Comparison of ENCODE assay signal across 8 cellular contexts in genomic region chr3:194344012-194344411, GRCh38. TPM values are rescaled to one million over a fixed set of nuclear protein-coding genes. Genes with fewer than 3 reads are reported as not detected.
DNase-seq lines count a peak whose midpoint lies in the region; ATAC-seq and TF ChIP-seq lines count a peak whose summit lies in the region.

No MANE protein-coding gene starts in this region.

- no peaks in the 10 kb centered on the region for H3K4me1 Mint-ChIP-seq in activated naive CD8-positive, alpha-beta T cell treated with anti-CD3 and anti-CD28 coated beads, Interleukin-2, amount 10 ng/mL, durations not matched to agents 7 days and 5 days

- no peak overlapping the region for H3K4me2 ChIP-seq in SU-DHL-6 (ENCODE audit: low read depth, low read length, poor library complexity, severe bottlenecking)

- H3K36me3 Mint-ChIP-seq in activated naive CD8-positive, alpha-beta T cell treated with anti-CD3 and anti-CD28 coated beads, Interleukin-2, amount 10 ng/mL, durations not matched to agents 7 days and 5 days, result no peaks in the 10 kb centered on the region

- H3K9me2 ChIP-seq in SU-DHL-6 (replicated peaks; ENCODE audit: insufficient read depth, low read length), result no peaks in the 10 kb centered on the region

- no peaks in the 10 kb centered on the region for H3K36me3 ChIP-seq in SU-DHL-6 (ENCODE audit: low read length)

- no peak for TF ChIP-seq EP300 in Ishikawa (IDR thresholded peaks at IDR 0.05; ENCODE audit: borderline replicate concordance)

- H3K9ac ChIP-seq in SU-DHL-6 (ENCODE audit: low read length), result no peak overlapping the region

- DNase-seq in NCI-H1417 (lab: John Stamatoyannopoulos, UW), result peak; percentile 25 to 32 (median 27)
- no peak for DNase-seq in NCI-H1417 treated with DMSO at 0.1 percent for 48 hours (lab: John Stamatoyannopoulos, UW)
- peak; percentile 72 for DNase-seq in activated naive CD8-positive, alpha-beta T cell treated with anti-CD3 and anti-CD28 coated beads, Interleukin-2, amount 10 ng/mL, durations not matched to agents 7 days and 5 days
- peak; percentile 85 for DNase-seq in left ventricle myocardium superior
- peak; percentile 91 for DNase-seq in sciatic nerve (ENCODE audit: low spot score)
- DNase-seq in cerebellar nuclear complex (lab: John Stamatoyannopoulos, UW), result no peak

- no peaks in the 10 kb centered on the region for H3K9me3 ChIP-seq in SU-DHL-6 (ENCODE audit: insufficient read depth, low read length)

- H3F3A ChIP-seq in SU-DHL-6 (ENCODE audit: insufficient read depth), result no peaks in the 10 kb centered on the region

- no peaks in the 10 kb centered on the region for H4K20me1 ChIP-seq in SU-DHL-6 (ENCODE audit: low read depth, low read length)

- H3K27me3 ChIP-seq in SU-DHL-6 (ENCODE audit: low read length), result no peaks in the 10 kb centered on the region

- ATAC-seq in activated naive CD8-positive, alpha-beta T cell treated with anti-CD3 and anti-CD28 coated beads, Interleukin-2, amount 10 ng/mL, durations not matched to agents 7 days and 5 days (ENCODE audit: low read depth), result peak; percentile 66
- peak; percentile 71 for ATAC-seq in left ventricle myocardium superior
- peak; percentile 75 for ATAC-seq in sciatic nerve

- intact Hi-C loops in left ventricle myocardium superior (cut with micrococcal nuclease) (no loop called here), sciatic nerve (cut with DNase I) (no loop called here)

- H3K27ac ChIP-seq in SU-DHL-6 (ENCODE audit: low read depth, low read length), result no peak overlapping the region

- H2AFZ ChIP-seq in SU-DHL-6 (ENCODE audit: low read depth, low read length, severe bottlenecking), result no peak overlapping the region

- H3K4me3 Mint-ChIP-seq in activated naive CD8-positive, alpha-beta T cell treated with anti-CD3 and anti-CD28 coated beads, Interleukin-2, amount 10 ng/mL, durations not matched to agents 7 days and 5 days, result no peak overlapping the region

- H3K9me3 Mint-ChIP-seq in activated naive CD8-positive, alpha-beta T cell treated with anti-CD3 and anti-CD28 coated beads, Interleukin-2, amount 10 ng/mL, durations not matched to agents 7 days and 5 days, result no peaks in the 10 kb centered on the region

- H3K27me3 Mint-ChIP-seq in activated naive CD8-positive, alpha-beta T cell treated with anti-CD3 and anti-CD28 coated beads, Interleukin-2, amount 10 ng/mL, durations not matched to agents 7 days and 5 days, result peaks cover 10% of the 10 kb centered on the region

- no peak overlapping the region for H3K4me3 ChIP-seq in SU-DHL-6 (ENCODE audit: insufficient read depth, low read length, poor library complexity, severe bottlenecking)

- no peak overlapping the region for H3K27ac Mint-ChIP-seq in activated naive CD8-positive, alpha-beta T cell treated with anti-CD3 and anti-CD28 coated beads, Interleukin-2, amount 10 ng/mL, durations not matched to agents 7 days and 5 days

- POLR2A ChIA-PET in activated naive CD8-positive, alpha-beta T cell treated with anti-CD3 and anti-CD28 coated beads, Interleukin-2, amount 10 ng/mL, durations not matched to agents 7 days and 5 days (lab: Charles Lee), result no interaction called here

- peak; percentile 94 for TF ChIP-seq CTCF in SU-DHL-6 (IDR thresholded peaks at IDR 0.05; ENCODE audit: insufficient read depth, low read length, poor library complexity, severe bottlenecking)

- H3K79me2 ChIP-seq in SU-DHL-6 (ENCODE audit: insufficient read depth, low read length), result no peaks in the 10 kb centered on the region

- TF ChIP-seq RAD21 in Ishikawa (IDR thresholded peaks at IDR 0.05; ENCODE audit: low read depth), result peak; percentile 86

TF ChIP-seq in Ishikawa, 13 proteins besides CTCF, POLR2A, EP300 and RAD21:
- TF ChIP-seq CREB1 (IDR thresholded peaks at IDR 0.05; ENCODE audit: low read depth), result no peak
- no peak for TF ChIP-seq TAF1 (IDR thresholded peaks at IDR 0.05; ENCODE audit: low read depth)
- no peak for TF ChIP-seq FOXM1 (IDR thresholded peaks at IDR 0.05; ENCODE audit: borderline replicate concordance, low read depth)
- TF ChIP-seq ZBTB7A (IDR thresholded peaks at IDR 0.05; ENCODE audit: low read depth), result no peak
- TF ChIP-seq TEAD4 (IDR thresholded peaks at IDR 0.05), result no peak
- TF ChIP-seq EGR1 (IDR thresholded peaks at IDR 0.05), result no peak
- no peak for TF ChIP-seq YY1 (IDR thresholded peaks at IDR 0.05; ENCODE audit: low read depth)
- no peak for TF ChIP-seq CEBPB (IDR thresholded peaks at IDR 0.05)
- TF ChIP-seq REST (IDR thresholded peaks at IDR 0.05; ENCODE audit: low read depth), result no peak
- no peak for TF ChIP-seq NFIC (IDR thresholded peaks at IDR 0.05)
- no peak for TF ChIP-seq TCF12 (IDR thresholded peaks at IDR 0.05; ENCODE audit: low read depth)
- no peak for TF ChIP-seq USF1 (IDR thresholded peaks at IDR 0.05)
- TF ChIP-seq MAX (IDR thresholded peaks at IDR 0.05), result no peak
TF ChIP-seq in Ishikawa: peak in this region for 0.

RNA-seq across cellular contexts. Expression of gene CPN2, which starts 7.1 kb away (rescaled TPM):
- not detected for total RNA-seq in activated naive CD8-positive, alpha-beta T cell treated with anti-CD3 and anti-CD28 coated beads, Interleukin-2, amount 10 ng/mL, durations not matched to agents 7 days and 5 days
- total RNA-seq in left ventricle myocardium superior (0.40 TPM), sciatic nerve (not detected)

RNA-seq across cellular contexts. Expression of gene LRRC15, which starts 25.5 kb away (rescaled TPM):
- not detected for total RNA-seq in activated naive CD8-positive, alpha-beta T cell treated with anti-CD3 and anti-CD28 coated beads, Interleukin-2, amount 10 ng/mL, durations not matched to agents 7 days and 5 days
- total RNA-seq in left ventricle myocardium superior (0.42 TPM), sciatic nerve (0.18 TPM)

RNA-seq across cellular contexts. Expression of gene GP5, which starts 55.1 kb away (rescaled TPM):
- 1 to 10 TPM; 2.2 to 2.3 TPM for total RNA-seq in activated naive CD8-positive, alpha-beta T cell treated with anti-CD3 and anti-CD28 coated beads, Interleukin-2, amount 10 ng/mL, durations not matched to agents 7 days and 5 days
- total RNA-seq in left ventricle myocardium superior (not detected), sciatic nerve (0.09 TPM)

Comparison
In these comparisons a context has a peak if more than half of its experiments do, and no peak if none do; other contexts are left out.
1. DNase-seq: peak in NCI-H1417 (3 of 3), activated naive CD8-positive, alpha-beta T cell treated with anti-CD3 and anti-CD28 coated beads, Interleukin-2, amount 10 ng/mL, durations not matched to agents 7 days and 5 days (single experiment), left ventricle myocardium superior (single experiment) and sciatic nerve (single experiment); none in NCI-H1417 treated with DMSO at 0.1 percent for 48 hours (single experiment) and cerebellar nuclear complex (0 of 2).
2. Peak in every context shown above with its lines, with median percentiles within 50 percentile points of each other: ATAC-seq.